Comparison of ENCODE assay signal across 15 cellular contexts in genomic region chr7:158097511-158098124, GRCh38.
DNase-seq lines count a peak whose midpoint lies in the region; ATAC-seq, FAIRE-seq and TF ChIP-seq lines count a peak whose summit lies in the region.
"Had no signal": no experiment of that assay in that cellular context is flagged by ENCODE, and none has a peak within 500 bp of the region (broad histone marks: within the 10 kb centered on the region; RNA-seq: fewer than 3 reads in every experiment).

No MANE protein-coding gene starts in this region.

- no peaks in the 10 kb centered on the region for H3K4me1 Mint-ChIP-seq in neural crest cell

- peaks cover 0 to 8% of the 10 kb centered on the region in 2 experiments; a peak in 1 of 5 replicates for H3K4me1 ChIP-seq in K562 (replicated peaks in 1 of 2; ENCODE audit: control insufficient read depth in 2 of 2, insufficient read depth in 2 of 2, low read length in 2 of 2)
- H3K4me1 ChIP-seq in OCI-LY7 (ENCODE audit: insufficient read depth, low read length, poor library complexity, severe bottlenecking), result no peaks in the 10 kb centered on the region
- H3K4me1 ChIP-seq: heart right ventricle had no signal

- POLR2A ChIA-PET in K562 (lab: Yijun Ruan, JAX) (interaction anchor here (1.0 kb wide), 1 partner anchor 20 kb away, joined by 3 read pairs; no protein-coding TSS in a partner anchor), OCI-LY7 (lab: Charles Lee) (no interaction called here)

- no peaks in the 10 kb centered on the region for H3K36me3 ChIP-seq in K562 (ENCODE audit: control insufficient read depth, insufficient read depth, low read length)
- no peaks in the 10 kb centered on the region for H3K36me3 ChIP-seq in OCI-LY7 (ENCODE audit: insufficient read depth, low read length)
- H3K36me3 ChIP-seq: heart right ventricle had no signal

- no peaks in the 10 kb centered on the region for H3K27me3 Mint-ChIP-seq in neural crest cell (ENCODE audit: low read depth)

- no peak for TF ChIP-seq CTCF in K562 (IDR thresholded peaks at IDR 0.05 in 2 of 3, conservative IDR thresholded peaks at IDR 0.05 in 1 of 3; ENCODE audit: insufficient read depth in 2 of 3, low read depth in 1 of 3, low read length in 3 of 3)
- TF ChIP-seq CTCF in neural crest cell (conservative IDR thresholded peaks at IDR 0.05), result no peak
- TF ChIP-seq CTCF in OCI-LY7 (conservative IDR thresholded peaks at IDR 0.05; ENCODE audit: low read length), result no peak

- no peaks in the 10 kb centered on the region for H3K9me3 Mint-ChIP-seq in neural crest cell

- intact Hi-C loops in K562 (cut with micrococcal nuclease), result no loop called here
- intact Hi-C loops in OCI-LY7 (cut with micrococcal nuclease; ENCODE audit: unreplicated experiment), result no loop called here

- 2% methylated on average over 34 of the region's 34 CpGs for WGBS in K562 (ENCODE audit: insufficient coverage, low coverage, missing lambda C conversion rate)

- peaks cover 6% of the 10 kb centered on the region for H3K36me3 Mint-ChIP-seq in neural crest cell (ENCODE audit: low read depth)

- H2AFZ ChIP-seq in K562 (ENCODE audit: low read depth, low read length) (no peak overlapping the region), OCI-LY7 (ENCODE audit: low read length) (no peak overlapping the region)

- H3K4me3 Mint-ChIP-seq in neural crest cell, result no peak overlapping the region

- H3K9me1 ChIP-seq in K562 (ENCODE audit: control insufficient read depth, insufficient read depth, low read length), result peaks cover 3% of the 10 kb centered on the region

- ATAC-seq in K562, result peak; percentile 27; the same call in 2 of the 3 replicates
- ATAC-seq in GM19035 (IDR thresholded peaks at IDR 0.05; ENCODE audit: unreplicated experiment), result no peak
- ATAC-seq: heart right ventricle had no signal

- H3K9me2 ChIP-seq in OCI-LY7 (ENCODE audit: insufficient read depth, low read length), result no peaks in the 10 kb centered on the region

- BruUV-seq in K562 (replicated peaks; lab: Mats Ljungman, UMichigan), result no TSS peak
- BruUV-seq in OCI-LY7 (replicated peaks; lab: Mats Ljungman, UMichigan), result no TSS peak

- CTCF ChIA-PET in K562 (lab: Yijun Ruan, JAX; ENCODE audit: low intra/inter-chr PET ratio) (no interaction called here), OCI-LY7 (lab: Charles Lee; ENCODE audit: unreplicated experiment) (no interaction called here)

- in situ Hi-C loops in K562 (cut with MboI), result no loop called here

- no peak for TF ChIP-seq EP300 in K562 (IDR thresholded peaks at IDR 0.05; ENCODE audit: low read length)

- H3K27ac Mint-ChIP-seq in neural crest cell (ENCODE audit: unreplicated experiment), result peak overlapping the region; percentile 60

- no peak for TF ChIP-seq RAD21 in K562 (CRISPR knock-in tag; conservative IDR thresholded peaks at IDR 0.05 in 1 of 2, IDR thresholded peaks at IDR 0.05 in 1 of 2)

- H3K79me2 ChIP-seq in K562 (ENCODE audit: control insufficient read depth, insufficient read depth, low read length), result no peaks in the 10 kb centered on the region
- H3K79me2 ChIP-seq in OCI-LY7 (ENCODE audit: insufficient read depth, low read depth, low read length), result no peaks in the 10 kb centered on the region

- TF ChIP-seq POLR2A in K562 (conservative IDR thresholded peaks at IDR 0.05), result no peak

- no peak for FAIRE-seq in K562 (lab: Jason Lieb, UNC)
- FAIRE-seq: keratinocyte had no signal

- no peaks in the 10 kb centered on the region for H3K9me3 ChIP-seq in K562 (replicated peaks; ENCODE audit: control insufficient read depth, insufficient read depth, low read depth, low read length)
- no peaks in the 10 kb centered on the region for H3K9me3 ChIP-seq in OCI-LY7 (ENCODE audit: low read length)

- H3K9ac ChIP-seq in K562 (ENCODE audit: insufficient read depth in 1 of 2, low read depth in 2 of 2, low read length in 2 of 2), result no peak overlapping the region; a peak in 1 of 4 replicates

- no peak overlapping the region for H3K4me3 ChIP-seq in K562
- no peak overlapping the region for H3K4me3 ChIP-seq in OCI-LY7 (ENCODE audit: low read depth, low read length, poor library complexity, severe bottlenecking)
- H3K4me3 ChIP-seq: heart right ventricle had no signal

- H3K27me3 ChIP-seq in K562 (ENCODE audit: control insufficient read depth in 2 of 2, insufficient read depth in 2 of 2, low read length in 2 of 2), result peaks cover 17 to 46% of the 10 kb centered on the region in 2 experiments; a peak in 4 of 5 replicates

- H4K20me1 ChIP-seq in K562 (replicated peaks; ENCODE audit: control insufficient read depth, insufficient read depth, low read length), result 0 out of 2 replicates have a peak, but pooled peaks cover 4% of the 10 kb centered on the region
- no peaks in the 10 kb centered on the region for H4K20me1 ChIP-seq in OCI-LY7 (ENCODE audit: insufficient read depth, low read length)

- DNase-seq in A172 (ENCODE audit: low spot score), result peak; percentile 59
- DNase-seq in H4 (ENCODE audit: low spot score), result peak; percentile 80
- DNase-seq in K562 (ENCODE audit: extremely low read depth in 1 of 4, low spot score in 3 of 4), result no peak
- DNase-seq in neural crest cell (ENCODE audit: low read depth, low spot score), result no peak
- no peak for DNase-seq in OCI-LY7 (ENCODE audit: low spot score)
- no peak for DNase-seq in DMS53 (lab: John Stamatoyannopoulos, UW)
- no peak for DNase-seq in NCI-H82 treated with DMSO at 0.1 percent for 48 hours (lab: John Stamatoyannopoulos, UW; ENCODE audit: unreplicated experiment)
- DNase-seq: activated CD8-positive, alpha-beta memory T cell treated with anti-CD3 and anti-CD28 coated beads, Interleukin-2, amount 50 U/mL, for 48 hours; activated gamma-delta T cell treated with Interleukin-2 at 50 U/mL for 16 hours; cerebellar nuclear complex; heart right ventricle; midbrain; NCI-H226 had no signal

- H3K4me2 ChIP-seq in K562 (ENCODE audit: insufficient read depth, low read length), result no peak overlapping the region
- no peak overlapping the region for H3K4me2 ChIP-seq in OCI-LY7 (ENCODE audit: low read length)

- H3K27ac ChIP-seq in K562 (ENCODE audit: extremely low read depth, low read depth, low read length) (no peak overlapping the region), OCI-LY7 (ENCODE audit: low read depth, low read length, poor library complexity, severe bottlenecking) (no peak overlapping the region)
- H3K27ac ChIP-seq: heart right ventricle had no signal

TF ChIP-seq in K562, 482 proteins besides CTCF, POLR2A, EP300 and RAD21:
- TF ChIP-seq NRF1 (conservative IDR thresholded peaks at IDR 0.05 in 1 of 2, IDR thresholded peaks at IDR 0.05 in 1 of 2) (peak; percentile 9 to 45; a peak in 1 of 4 replicates), ZNF445 (CRISPR knock-in tag; IDR thresholded peaks at IDR 0.05; ENCODE audit: low read depth) (no peak), ADNP (tag; IDR thresholded peaks at IDR 0.05) (no peak)
- TF ChIP-seq, protein P1, sequence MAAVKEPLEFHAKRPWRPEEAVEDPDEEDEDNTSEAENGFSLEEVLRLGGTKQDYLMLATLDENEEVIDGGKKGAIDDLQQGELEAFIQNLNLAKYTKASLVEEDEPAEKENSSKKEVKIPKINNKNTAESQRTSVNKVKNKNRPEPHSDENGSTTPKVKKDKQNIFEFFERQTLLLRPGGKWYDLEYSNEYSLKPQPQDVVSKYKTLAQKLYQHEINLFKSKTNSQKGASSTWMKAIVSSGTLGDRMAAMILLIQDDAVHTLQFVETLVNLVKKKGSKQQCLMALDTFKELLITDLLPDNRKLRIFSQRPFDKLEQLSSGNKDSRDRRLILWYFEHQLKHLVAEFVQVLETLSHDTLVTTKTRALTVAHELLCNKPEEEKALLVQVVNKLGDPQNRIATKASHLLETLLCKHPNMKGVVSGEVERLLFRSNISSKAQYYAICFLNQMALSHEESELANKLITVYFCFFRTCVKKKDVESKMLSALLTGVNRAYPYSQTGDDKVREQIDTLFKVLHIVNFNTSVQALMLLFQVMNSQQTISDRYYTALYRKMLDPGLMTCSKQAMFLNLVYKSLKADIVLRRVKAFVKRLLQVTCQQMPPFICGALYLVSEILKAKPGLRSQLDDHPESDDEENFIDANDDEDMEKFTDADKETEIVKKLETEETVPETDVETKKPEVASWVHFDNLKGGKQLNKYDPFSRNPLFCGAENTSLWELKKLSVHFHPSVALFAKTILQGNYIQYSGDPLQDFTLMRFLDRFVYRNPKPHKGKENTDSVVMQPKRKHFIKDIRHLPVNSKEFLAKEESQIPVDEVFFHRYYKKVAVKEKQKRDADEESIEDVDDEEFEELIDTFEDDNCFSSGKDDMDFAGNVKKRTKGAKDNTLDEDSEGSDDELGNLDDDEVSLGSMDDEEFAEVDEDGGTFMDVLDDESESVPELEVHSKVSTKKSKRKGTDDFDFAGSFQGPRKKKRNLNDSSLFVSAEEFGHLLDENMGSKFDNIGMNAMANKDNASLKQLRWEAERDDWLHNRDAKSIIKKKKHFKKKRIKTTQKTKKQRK (IDR thresholded peaks at IDR 0.05; ENCODE audit: borderline replicate concordance, low read depth, low read length), result no peak

Comparison
In these comparisons a context has a peak if more than half of its experiments do, and no peak if none do; other contexts are left out.
1. DNase-seq: peak in A172 (single experiment) and H4 (single experiment); none in K562 (0 of 4), neural crest cell (single experiment), OCI-LY7 (single experiment), DMS53 (single experiment) and NCI-H82 treated with DMSO at 0.1 percent for 48 hours (single experiment).